ENCODE assay signal across 7 cellular contexts in genomic region chr15:67066041-67067021, GRCh38. TPM values are rescaled to one million over a fixed set of nuclear protein-coding genes. Genes with fewer than 3 reads are reported as not detected.
DNase-seq lines count a peak whose midpoint lies in the region; ATAC-seq, FAIRE-seq and TF ChIP-seq lines count a peak whose summit lies in the region.

No MANE protein-coding gene starts in this region.

- H3K4me2 ChIP-seq in keratinocyte (ENCODE audit: control insufficient read depth, extremely low read depth, insufficient read depth, low read depth, low read length), result peak overlapping the region; percentile 97

- dilution Hi-C loops in keratinocyte (cut with MboI; ENCODE audit: extremely low pct_ligation_motif_present, low sequenced_read_pairs), result no loop called here

- H3K9me3 ChIP-seq in ascending aorta (no peaks in the 10 kb centered on the region), keratinocyte (ENCODE audit: control insufficient read depth, low read depth, low read length) (no peaks in the 10 kb centered on the region)

- H3K4me1 ChIP-seq in ascending aorta (peaks cover 8 to 26% of the 10 kb centered on the region in 2 donors), keratinocyte (ENCODE audit: control insufficient read depth, extremely low read depth, insufficient read depth, low read length) (peaks cover 43% of the 10 kb centered on the region)

- FAIRE-seq in keratinocyte (lab: Jason Lieb, UNC), result no peak

- H3K9ac ChIP-seq in keratinocyte (ENCODE audit: control insufficient read depth, extremely low read depth, insufficient read depth, low read length), result peak overlapping the region; percentile 97

- peak overlapping the region; percentile 85 to 94 for H3K4me3 ChIP-seq in ascending aorta
- H3K4me3 ChIP-seq in keratinocyte (ENCODE audit: control insufficient read depth in 2 of 3, extremely low read depth in 1 of 3, insufficient read depth in 2 of 3, low read depth in 1 of 3, low read length in 3 of 3), result peak overlapping the region; percentile 88 to 99 (median 94)

- peaks cover 53% of the 10 kb centered on the region for H3K79me2 ChIP-seq in keratinocyte (ENCODE audit: control insufficient read depth, insufficient read depth, low read length)

- DNase-seq in NCI-H226 (peak; percentile 40), ascending aorta (ENCODE audit: low spot score in 2 of 2) (no peak), keratinocyte (ENCODE audit: low read depth, low spot score) (no peak), dedifferentiated amniotic fluid mesenchymal stem cell (ENCODE audit: extremely low spot score) (no peak)
- peak in 4 of 6 experiments; percentile 4 to 41 (median 25) for DNase-seq in stimulated activated naive CD4-positive, alpha-beta T cell (lab: John Stamatoyannopoulos, UW)

- H3K36me3 ChIP-seq in ascending aorta (no peaks in the 10 kb centered on the region), keratinocyte (ENCODE audit: control insufficient read depth in 2 of 2, extremely low read depth in 1 of 2, insufficient read depth in 2 of 2, low read length in 2 of 2) (peaks cover 2 to 8% of the 10 kb centered on the region in 2 experiments)

- TF ChIP-seq CTCF in ascending aorta (IDR thresholded peaks at IDR 0.05), result no peak
- TF ChIP-seq CTCF in keratinocyte (optimal IDR thresholded peaks at IDR 0.05 in 1 of 3, IDR thresholded peaks at IDR 0.05 in 1 of 3, conservative IDR thresholded peaks at IDR 0.05 in 1 of 3; ENCODE audit: extremely low read depth in 1 of 3, insufficient read depth in 2 of 3, low read length in 3 of 3), result no peak

- intact Hi-C loops in ascending aorta (cut with DNase I), result loop anchor here (5.0 kb wide), 2 partner anchors 41 to 81 kb away; no protein-coding TSS in a partner anchor

- H3K9me1 ChIP-seq in keratinocyte (ENCODE audit: control insufficient read depth, extremely low read depth, insufficient read depth, low read length), result peaks cover 3% of the 10 kb centered on the region

- peak; percentile 15 for ATAC-seq in GM21381 (IDR thresholded peaks at IDR 0.05; ENCODE audit: unreplicated experiment)
- ATAC-seq in HG03565 (IDR thresholded peaks at IDR 0.05; ENCODE audit: unreplicated experiment), result no peak

- H3K27me3 ChIP-seq in ascending aorta (no peaks in the 10 kb centered on the region), keratinocyte (ENCODE audit: control insufficient read depth, extremely low read depth, insufficient read depth, low read length) (no peaks in the 10 kb centered on the region)

- H3K27ac ChIP-seq in ascending aorta (peak overlapping the region; percentile 96), keratinocyte (ENCODE audit: control insufficient read depth, insufficient read depth, low read length) (peak overlapping the region; percentile 91)

- no peak overlapping the region for H2AFZ ChIP-seq in keratinocyte (ENCODE audit: control insufficient read depth, low read length)

- peaks cover 5% of the 10 kb centered on the region for H4K20me1 ChIP-seq in keratinocyte (ENCODE audit: control insufficient read depth, extremely low read depth, insufficient read depth, low read length)

RNA-seq across cellular contexts. Expression of gene SMAD3, which starts 0.9 kb away (rescaled TPM):
- 89.3 TPM for total RNA-seq in ascending aorta
- polyA plus RNA-seq in keratinocyte, result 30.6 to 52.9 TPM (median 33.7 TPM) in 3 replicates
- 8.1 TPM for polyA plus RNA-seq in keratinocyte (2011; ENCODE audit: low read depth)
- 23.9 and 26.7 TPM in 2 replicates for polyA plus RNA-seq in keratinocyte (2011; cell fraction: cytosol; rRNA removed)
- 74.9 and 76.8 TPM in 2 replicates for polyA plus RNA-seq in keratinocyte (2011; cell fraction: nucleus; rRNA removed)
- 26.5 and 44.9 TPM in 2 replicates for polyA plus RNA-seq in keratinocyte (2012; ENCODE audit: low replicate concordance)
- 45.4 to 160 TPM (median 47.7 TPM) in 3 replicates for polyA minus RNA-seq in keratinocyte
- 23.8 TPM for polyA minus RNA-seq in keratinocyte (2011; cell fraction: cytosol; rRNA and poly(A)+ RNA removed)
- polyA minus RNA-seq in keratinocyte (2011; cell fraction: nucleus; rRNA and poly(A)+ RNA removed), result 30.5 and 55.1 TPM in 2 replicates

Comparison
In these comparisons a context has a peak if more than half of its experiments do, and no peak if none do; other contexts are left out.
1. DNase-seq: peak in NCI-H226 (single experiment) and stimulated activated naive CD4-positive, alpha-beta T cell (4 of 6); none in ascending aorta (0 of 2), keratinocyte (single experiment) and dedifferentiated amniotic fluid mesenchymal stem cell (single experiment).